Comparison of ENCODE assay signal across 1 cellular context in genomic region chr11:6523253-6523652, GRCh38.
TF ChIP-seq lines count a peak whose summit lies in the region.

No MANE protein-coding gene starts in this region.

TF ChIP-seq in SK-N-SH, 30 proteins besides CTCF, POLR2A, EP300 and RAD21 (continued from another document):
- TF ChIP-seq USF2 (IDR thresholded peaks at IDR 0.05; ENCODE audit: borderline replicate concordance, low read depth, low read length) (no peak), FOSL2 (IDR thresholded peaks at IDR 0.05; ENCODE audit: borderline replicate concordance, low read depth) (peak; percentile 87), PBX3 (IDR thresholded peaks at IDR 0.05) (peak; percentile 48), MEF2A (IDR thresholded peaks at IDR 0.05; ENCODE audit: borderline replicate concordance, low read depth) (no peak), EZH2phosphoT487 (IDR thresholded peaks at IDR 0.05; ENCODE audit: borderline replicate concordance, low read depth) (no peak), ZBTB33 (IDR thresholded peaks at IDR 0.05; ENCODE audit: borderline replicate concordance, low read depth) (no peak), GATA2 (CRISPR knock-in tag; IDR thresholded peaks at IDR 0.05) (no peak), MXI1 (IDR thresholded peaks at IDR 0.05; ENCODE audit: low read depth, low read length) (no peak)
